ENCODE assay signal across 10 cellular contexts in the genomic region with DNA sequence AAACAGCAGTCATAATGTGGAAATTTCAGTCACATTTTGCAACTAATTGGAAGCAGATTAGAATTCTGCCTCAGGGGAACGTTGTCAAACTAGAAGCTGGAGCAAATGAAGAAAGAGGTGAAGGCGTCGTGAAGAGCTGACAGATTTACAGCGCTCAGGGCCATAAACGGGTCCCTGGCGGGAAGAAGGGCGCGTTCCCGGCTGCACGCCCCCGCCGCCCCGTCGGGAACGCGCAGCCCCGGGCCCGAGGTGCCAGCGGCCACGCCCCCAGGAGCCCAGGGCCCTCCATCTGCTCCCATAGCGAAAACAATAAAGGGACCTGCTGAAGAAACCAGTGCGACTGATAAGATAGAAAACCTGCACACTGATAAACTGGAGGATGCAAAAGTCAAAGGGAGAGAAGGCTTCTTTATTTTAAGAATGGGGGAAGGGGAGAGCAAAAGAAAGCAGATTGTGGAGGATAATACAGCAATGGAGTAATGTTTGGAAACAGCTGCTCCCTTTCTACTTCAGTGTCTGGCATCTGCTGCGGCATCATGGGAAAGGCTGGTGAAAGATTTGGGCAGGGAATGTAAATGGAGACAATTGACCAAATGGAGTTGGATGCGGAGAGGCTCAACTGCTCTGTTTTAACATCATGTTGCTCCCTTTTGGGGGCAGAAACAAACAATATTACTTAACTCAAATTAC. TPM values are rescaled to one million over a fixed set of nuclear protein-coding genes. Genes with fewer than 3 reads are reported as not detected.
DNase-seq lines count a peak whose midpoint lies in the region; ATAC-seq lines count a peak whose summit lies in the region.
"Had no signal": no experiment of that assay in that cellular context is flagged by ENCODE, and none has a peak within 500 bp of the region (broad histone marks: within the 10 kb centered on the region; RNA-seq: fewer than 3 reads in every experiment).

No MANE protein-coding gene starts in this region.

- H3K36me3 ChIP-seq in ACC112 (ENCODE audit: insufficient read depth, low read length), result no peaks in the 10 kb centered on the region

- no peak overlapping the region for H3K27ac Mint-ChIP-seq in stimulated activated naive CD8-positive, alpha-beta T cell treated with anti-CD3 and anti-CD28 coated beads, Interleukin-15, amount 100 ng/mL, for 72 hours
- H3K27ac Mint-ChIP-seq: CD4-positive, CD25-positive, alpha-beta regulatory T cell had no signal

- no peaks in the 10 kb centered on the region for H3K4me1 Mint-ChIP-seq in stimulated activated naive CD8-positive, alpha-beta T cell treated with anti-CD3 and anti-CD28 coated beads, Interleukin-15, amount 100 ng/mL, for 72 hours
- H3K4me1 Mint-ChIP-seq: CD4-positive, CD25-positive, alpha-beta regulatory T cell had no signal

- peak overlapping the region; percentile 69 for H3K4me3 ChIP-seq in ACC112 (ENCODE audit: low read depth, low read length)

- peak overlapping the region; percentile 58 for H3K27ac ChIP-seq in ACC112 (ENCODE audit: low read depth, low read length)

- ATAC-seq in HG03039 (IDR thresholded peaks at IDR 0.05; ENCODE audit: unreplicated experiment) (no peak), HG02981 (IDR thresholded peaks at IDR 0.05; ENCODE audit: unreplicated experiment) (no peak)
- no peak for ATAC-seq in stimulated activated naive CD8-positive, alpha-beta T cell treated with anti-CD3 and anti-CD28 coated beads, Interleukin-15, amount 100 ng/mL, for 72 hours

- no peaks in the 10 kb centered on the region for H3K27me3 ChIP-seq in ACC112 (ENCODE audit: insufficient read depth, low read length)

- H3K27me3 Mint-ChIP-seq in stimulated activated naive CD8-positive, alpha-beta T cell treated with anti-CD3 and anti-CD28 coated beads, Interleukin-15, amount 100 ng/mL, for 72 hours, result peaks cover 65% of the 10 kb centered on the region

- H3K79me2 ChIP-seq in ACC112 (ENCODE audit: control insufficient read depth, insufficient read depth, low read length, unreplicated experiment), result peaks cover 19% of the 10 kb centered on the region

- no peaks in the 10 kb centered on the region for H3K9me3 Mint-ChIP-seq in stimulated activated naive CD8-positive, alpha-beta T cell treated with anti-CD3 and anti-CD28 coated beads, Interleukin-15, amount 100 ng/mL, for 72 hours

- H3K4me3 Mint-ChIP-seq in stimulated activated naive CD8-positive, alpha-beta T cell treated with anti-CD3 and anti-CD28 coated beads, Interleukin-15, amount 100 ng/mL, for 72 hours, result no peak overlapping the region
- H3K4me3 Mint-ChIP-seq: CD4-positive, CD25-positive, alpha-beta regulatory T cell had no signal

- peak overlapping the region; percentile 91 for H2AFZ ChIP-seq in ACC112 (ENCODE audit: low read length, unreplicated experiment)

- DNase-seq in M059J (ENCODE audit: low read depth) (peak; percentile 77), dedifferentiated amniotic fluid mesenchymal stem cell (ENCODE audit: extremely low spot score) (peak; percentile 78), midbrain (lab: John Stamatoyannopoulos, UW) (peak; percentile 38), KBM-7 (no peak)
- no peak for DNase-seq in stimulated activated naive CD8-positive, alpha-beta T cell treated with anti-CD3 and anti-CD28 coated beads, Interleukin-15, amount 100 ng/mL, for 72 hours
- DNase-seq: CD4-positive, CD25-positive, alpha-beta regulatory T cell had no signal

- in situ Hi-C loops in KBM-7 (cut with MboI; ENCODE audit: low pct_unique_long_range_greater_than_20kb, low sequenced_read_pairs), result no loop called here

- peaks cover 10% of the 10 kb centered on the region for H3K4me1 ChIP-seq in ACC112 (ENCODE audit: control insufficient read depth, insufficient read depth, low read length, unreplicated experiment)

RNA-seq across cellular contexts. Expression of a gene that starts 11.1 kb away (rescaled TPM):
- 14.2 and 18.0 TPM in 2 replicates for total RNA-seq in M059J (2014; rRNA removed; shearing (Covaris generic))
- total RNA-seq: activated CD8-positive, alpha-beta memory T cell treated with anti-CD3 and anti-CD28 coated beads for 36 hours had no signal

Comparison
In these comparisons a context has a peak if more than half of its experiments do, and no peak if none do; other contexts are left out.
1. DNase-seq: peak in M059J (single experiment), dedifferentiated amniotic fluid mesenchymal stem cell (single experiment) and midbrain (single experiment); none in stimulated activated naive CD8-positive, alpha-beta T cell treated with anti-CD3 and anti-CD28 coated beads, Interleukin-15, amount 100 ng/mL, for 72 hours (0 of 2) and KBM-7 (single experiment).